1 cellular context compared by ENCODE assay signal in the genomic region with DNA sequence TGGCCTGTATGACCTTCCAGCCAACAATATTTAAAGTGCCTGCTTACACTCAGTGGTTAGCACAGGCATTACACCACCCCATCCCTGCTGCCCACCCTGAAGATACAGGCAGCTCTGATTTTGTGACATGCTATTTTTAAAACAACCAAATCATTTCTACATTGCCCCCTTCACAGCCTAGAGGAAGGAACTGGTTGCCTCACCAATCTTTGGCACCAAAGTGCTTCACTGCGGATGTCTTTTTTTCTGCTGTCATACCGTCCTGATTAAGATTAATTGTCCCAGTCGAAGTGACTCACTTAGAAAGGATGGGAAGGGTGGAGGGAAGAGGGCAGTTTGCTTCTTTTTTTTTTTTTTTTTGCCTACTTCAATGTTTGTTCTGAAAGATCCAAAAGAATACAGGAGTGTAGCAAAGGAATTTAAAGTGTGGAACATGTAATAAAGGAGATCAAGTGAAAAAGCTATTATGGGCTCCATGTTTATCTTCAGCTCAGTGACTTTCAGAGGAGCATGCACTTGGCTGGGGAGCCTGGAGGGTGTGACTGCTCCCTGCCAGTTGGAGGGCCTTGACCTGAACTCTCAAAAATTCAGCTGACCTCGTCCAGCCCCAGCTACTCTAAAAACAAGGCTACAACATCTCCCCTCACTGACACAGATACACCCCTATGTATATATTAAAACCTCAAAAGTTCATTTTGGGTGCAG.
A peak's percentile ranks its signal among the peaks of the same experiment; 100 is the strongest.
TF ChIP-seq lines count a peak whose summit lies in the region.

No MANE protein-coding gene starts in this region.

TF ChIP-seq in SK-N-SH, 30 proteins besides CTCF, POLR2A, EP300 and RAD21 (continued from another document):
- TF ChIP-seq, protein P1, sequence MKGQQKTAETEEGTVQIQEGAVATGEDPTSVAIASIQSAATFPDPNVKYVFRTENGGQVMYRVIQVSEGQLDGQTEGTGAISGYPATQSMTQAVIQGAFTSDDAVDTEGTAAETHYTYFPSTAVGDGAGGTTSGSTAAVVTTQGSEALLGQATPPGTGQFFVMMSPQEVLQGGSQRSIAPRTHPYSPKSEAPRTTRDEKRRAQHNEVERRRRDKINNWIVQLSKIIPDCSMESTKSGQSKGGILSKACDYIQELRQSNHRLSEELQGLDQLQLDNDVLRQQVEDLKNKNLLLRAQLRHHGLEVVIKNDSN (IDR thresholded peaks at IDR 0.05; ENCODE audit: borderline replicate concordance, low read depth), result no peak
- TF ChIP-seq MXI1 (IDR thresholded peaks at IDR 0.05; ENCODE audit: low read depth, low read length) (no peak), ELF1 (IDR thresholded peaks at IDR 0.05) (peak; percentile 56), TCF12 (IDR thresholded peaks at IDR 0.05) (peak; percentile 93), YY1 (IDR thresholded peaks at IDR 0.05; ENCODE audit: low read depth) (no peak), EZH2phosphoT487 (IDR thresholded peaks at IDR 0.05; ENCODE audit: borderline replicate concordance, low read depth) (no peak), RFX5 (IDR thresholded peaks at IDR 0.05; ENCODE audit: low read length) (no peak), POLR2AphosphoS5 (IDR thresholded peaks at IDR 0.05; ENCODE audit: low read depth, low read length) (peak; percentile 63; the same call in 1 of the 2 replicates), GABPA (IDR thresholded peaks at IDR 0.05; ENCODE audit: low read depth) (no peak), NRF1 (IDR thresholded peaks at IDR 0.05; ENCODE audit: low read depth, low read length) (no peak), TAF1 (IDR thresholded peaks at IDR 0.05; ENCODE audit: borderline replicate concordance, low read depth, low read length) (no peak), FOSL2 (IDR thresholded peaks at IDR 0.05; ENCODE audit: borderline replicate concordance, low read depth) (peak; percentile 99), TEAD4 (IDR thresholded peaks at IDR 0.05; ENCODE audit: borderline replicate concordance, insufficient read depth) (peak; percentile 87), GATA2 (CRISPR knock-in tag; IDR thresholded peaks at IDR 0.05) (no peak), NFIC (IDR thresholded peaks at IDR 0.05; ENCODE audit: borderline replicate concordance) (peak; percentile 95)
- TF ChIP-seq, protein P2, sequence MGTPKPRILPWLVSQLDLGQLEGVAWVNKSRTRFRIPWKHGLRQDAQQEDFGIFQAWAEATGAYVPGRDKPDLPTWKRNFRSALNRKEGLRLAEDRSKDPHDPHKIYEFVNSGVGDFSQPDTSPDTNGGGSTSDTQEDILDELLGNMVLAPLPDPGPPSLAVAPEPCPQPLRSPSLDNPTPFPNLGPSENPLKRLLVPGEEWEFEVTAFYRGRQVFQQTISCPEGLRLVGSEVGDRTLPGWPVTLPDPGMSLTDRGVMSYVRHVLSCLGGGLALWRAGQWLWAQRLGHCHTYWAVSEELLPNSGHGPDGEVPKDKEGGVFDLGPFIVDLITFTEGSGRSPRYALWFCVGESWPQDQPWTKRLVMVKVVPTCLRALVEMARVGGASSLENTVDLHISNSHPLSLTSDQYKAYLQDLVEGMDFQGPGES (IDR thresholded peaks at IDR 0.05; ENCODE audit: low read depth, low read length), result no peak
- TF ChIP-seq, protein P3, sequence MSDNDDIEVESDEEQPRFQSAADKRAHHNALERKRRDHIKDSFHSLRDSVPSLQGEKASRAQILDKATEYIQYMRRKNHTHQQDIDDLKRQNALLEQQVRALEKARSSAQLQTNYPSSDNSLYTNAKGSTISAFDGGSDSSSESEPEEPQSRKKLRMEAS (IDR thresholded peaks at IDR 0.05; ENCODE audit: low read depth), result no peak; the same call in none of the 2 replicates
- TF ChIP-seq, protein P4, sequence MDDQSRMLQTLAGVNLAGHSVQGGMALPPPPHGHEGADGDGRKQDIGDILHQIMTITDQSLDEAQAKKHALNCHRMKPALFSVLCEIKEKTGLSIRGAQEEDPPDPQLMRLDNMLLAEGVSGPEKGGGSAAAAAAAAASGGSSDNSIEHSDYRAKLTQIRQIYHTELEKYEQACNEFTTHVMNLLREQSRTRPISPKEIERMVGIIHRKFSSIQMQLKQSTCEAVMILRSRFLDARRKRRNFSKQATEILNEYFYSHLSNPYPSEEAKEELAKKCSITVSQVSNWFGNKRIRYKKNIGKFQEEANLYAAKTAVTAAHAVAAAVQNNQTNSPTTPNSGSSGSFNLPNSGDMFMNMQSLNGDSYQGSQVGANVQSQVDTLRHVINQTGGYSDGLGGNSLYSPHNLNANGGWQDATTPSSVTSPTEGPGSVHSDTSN (IDR thresholded peaks at IDR 0.05), result peak; percentile 98
- TF ChIP-seq, protein P5, sequence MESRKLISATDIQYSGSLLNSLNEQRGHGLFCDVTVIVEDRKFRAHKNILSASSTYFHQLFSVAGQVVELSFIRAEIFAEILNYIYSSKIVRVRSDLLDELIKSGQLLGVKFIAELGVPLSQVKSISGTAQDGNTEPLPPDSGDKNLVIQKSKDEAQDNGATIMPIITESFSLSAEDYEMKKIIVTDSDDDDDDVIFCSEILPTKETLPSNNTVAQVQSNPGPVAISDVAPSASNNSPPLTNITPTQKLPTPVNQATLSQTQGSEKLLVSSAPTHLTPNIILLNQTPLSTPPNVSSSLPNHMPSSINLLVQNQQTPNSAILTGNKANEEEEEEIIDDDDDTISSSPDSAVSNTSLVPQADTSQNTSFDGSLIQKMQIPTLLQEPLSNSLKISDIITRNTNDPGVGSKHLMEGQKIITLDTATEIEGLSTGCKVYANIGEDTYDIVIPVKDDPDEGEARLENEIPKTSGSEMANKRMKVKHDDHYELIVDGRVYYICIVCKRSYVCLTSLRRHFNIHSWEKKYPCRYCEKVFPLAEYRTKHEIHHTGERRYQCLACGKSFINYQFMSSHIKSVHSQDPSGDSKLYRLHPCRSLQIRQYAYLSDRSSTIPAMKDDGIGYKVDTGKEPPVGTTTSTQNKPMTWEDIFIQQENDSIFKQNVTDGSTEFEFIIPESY (IDR thresholded peaks at IDR 0.05; ENCODE audit: borderline replicate concordance, low read depth), result peak; percentile 77; the same call in 1 of the 2 replicates
